ENCODE assay signal across 21 cellular contexts in genomic region chr6:1322725-1323219, GRCh38. TPM values are rescaled to one million over a fixed set of nuclear protein-coding genes. Genes with fewer than 3 reads are reported as not detected.
DNase-seq lines count a peak whose midpoint lies in the region; ATAC-seq, FAIRE-seq and TF ChIP-seq lines count a peak whose summit lies in the region.
"Had no signal": no experiment of that assay in that cellular context is flagged by ENCODE, and none has a peak within 500 bp of the region (broad histone marks: within the 10 kb centered on the region; RNA-seq: fewer than 3 reads in every experiment).

No MANE protein-coding gene starts in this region.

- H4K20me1 ChIP-seq in HepG2 (ENCODE audit: insufficient read depth, low read length), result no peaks in the 10 kb centered on the region

- no peaks in the 10 kb centered on the region for H3K79me2 ChIP-seq in HepG2 (ENCODE audit: insufficient read depth, low read length)

- H3K4me2 ChIP-seq in A549 (peak overlapping the region; percentile 49), HepG2 (ENCODE audit: low read depth, low read length) (peak overlapping the region; percentile 32)

- in situ Hi-C loops in HepG2 (cut with HindIII; ENCODE audit: extremely low pct_ligation_motif_present, low pct_unique_long_range_greater_than_20kb), result no loop called here

- CTCF ChIA-PET in A549 (lab: Yijun Ruan, JAX), result interaction anchor here (1.4 to 1.9 kb wide), 3 partner anchors 9 to 13 kb away, joined by 4 to 8 read pairs (median 7); no protein-coding TSS in a partner anchor
- CTCF ChIA-PET in HepG2 (lab: Yijun Ruan, JAX; ENCODE audit: low intra/inter-chr PET ratio, low total read pairs), result no interaction called here

- no peak for FAIRE-seq in A549 (lab: Jason Lieb, UNC)
- FAIRE-seq in HepG2 (lab: Jason Lieb, UNC), result peak; percentile 91
- FAIRE-seq: G401.6, urothelium cell line had no signal

- H3K4me1 ChIP-seq in A549, result peaks cover 61% of the 10 kb centered on the region
- peaks cover 74% of the 10 kb centered on the region for H3K4me1 ChIP-seq in HepG2 (ENCODE audit: insufficient read depth, low read length)
- no peaks in the 10 kb centered on the region for H3K4me1 ChIP-seq in sigmoid colon

- ATAC-seq in A549, result no peak
- peak; percentile 42 for ATAC-seq in esophagus mucosa
- peak; percentile 68 for ATAC-seq in HepG2
- no peak for ATAC-seq in HG02759 (IDR thresholded peaks at IDR 0.05; ENCODE audit: unreplicated experiment)
- ATAC-seq: activated CD4-positive, CD25-positive, alpha-beta regulatory T cell treated with anti-CD3 and anti-CD28 coated beads, Interleukin-2, amount 50 U/mL, for 24 hours; stimulated activated naive CD8-positive, alpha-beta T cell treated with anti-CD3 and anti-CD28 coated beads, Interleukin-15, amount 100 ng/mL, for 72 hours had no signal

- no peaks in the 10 kb centered on the region for H3K27me3 ChIP-seq in HepG2 (ENCODE audit: control insufficient read depth in 1 of 2, insufficient read depth in 2 of 2, low read length in 2 of 2)
- peaks cover 0 to 5% (median 0%) of the 10 kb centered on the region in 3 donors for H3K27me3 ChIP-seq in sigmoid colon

- TF ChIP-seq CTCF in A549 (IDR thresholded peaks at IDR 0.05), result no peak
- no peak for TF ChIP-seq CTCF in HepG2 (CRISPR knock-in tag; IDR thresholded peaks at IDR 0.05)
- TF ChIP-seq CTCF in sigmoid colon (IDR thresholded peaks at IDR 0.05), result no peak

- DNase-seq in A549 (ENCODE audit: low read depth in 1 of 2, low spot score in 1 of 2) (peak in 1 of 2 experiments; percentile 57), M059J (ENCODE audit: low read depth) (peak; percentile 58), HepG2 (ENCODE audit: low spot score) (peak; percentile 94), AG08396 (ENCODE audit: low spot score) (no peak), sigmoid colon (no peak)
- no peak for DNase-seq in activated CD8-positive, alpha-beta memory T cell treated with anti-CD3 and anti-CD28 coated beads for 24 hours
- DNase-seq: ACHN; activated gamma-delta T cell; cortex of kidney; hippocampal formation; Kasumi-1; kidney glomerular epithelial cell; NCI-H2227 treated with DMSO at 0.1 percent for 48 hours; NK-92 treated with Interleukin-12 subunit alpha and Interleukin-12 subunit beta, amount 100 ng/mL, for 24 hours; SHP77 treated with DMSO at 0.1 percent for 48 hours; stimulated activated naive CD8-positive, alpha-beta T cell treated with anti-CD3 and anti-CD28 coated beads, Interleukin-15, amount 100 ng/mL, for 72 hours had no signal

- peak overlapping the region; percentile 25 for H3K9ac ChIP-seq in HepG2 (ENCODE audit: insufficient read depth, low read depth, low read length)

- no peak for TF ChIP-seq RAD21 in A549 (conservative IDR thresholded peaks at IDR 0.05 in 1 of 2, IDR thresholded peaks at IDR 0.05 in 1 of 2)
- TF ChIP-seq RAD21 in HepG2 (CRISPR knock-in tag; IDR thresholded peaks at IDR 0.05), result peak; percentile 46

- BruUV-seq in HepG2 (replicated peaks; lab: Mats Ljungman, UMichigan), result no TSS peak

- 56% methylated on average over 5 of the region's 5 CpGs for WGBS in A549 (ENCODE audit: missing lambda C conversion rate)
- 6% methylated on average over 5 of the region's 5 CpGs for WGBS in HepG2 (ENCODE audit: low lambda C conversion rate)
- WGBS in sigmoid colon, 2 donors, result 27 to 64% methylated on average over 5 of the region's 5 CpGs

- POLR2A ChIA-PET in A549 (lab: Yijun Ruan, JAX), result no interaction called here
- POLR2A ChIA-PET in HepG2 (lab: Yijun Ruan, JAX), result interaction anchor here (1.1 to 8.2 kb wide), 9 partner anchors 10 to 421 kb away, joined by 3 to 269 read pairs (median 12); partner anchors contain the start of gene FOXQ1

- no peak for TF ChIP-seq EP300 in A549 (IDR thresholded peaks at IDR 0.05)
- TF ChIP-seq EP300 in HepG2 (IDR thresholded peaks at IDR 0.05; ENCODE audit: low read depth in 2 of 2, low read length in 2 of 2), result peak in 1 of 2 experiments; percentile 79; a peak in 2 of 4 replicates
- peak; percentile 56 for TF ChIP-seq EP300 in HepG2 (CRISPR knock-in tag; IDR thresholded peaks at IDR 0.05; ENCODE audit: borderline replicate concordance)
- no peak for TF ChIP-seq EP300 in sigmoid colon (IDR thresholded peaks at IDR 0.05)

- TF ChIP-seq POLR2A in A549 (IDR thresholded peaks at IDR 0.05; ENCODE audit: low read length), result no peak
- TF ChIP-seq POLR2A in HepG2 (IDR thresholded peaks at IDR 0.05; ENCODE audit: insufficient read depth in 1 of 2, low read depth in 2 of 2, low read length in 2 of 2), result no peak
- TF ChIP-seq POLR2A in sigmoid colon (IDR thresholded peaks at IDR 0.05), result no peak

- H2AFZ ChIP-seq in HepG2 (ENCODE audit: low read length), result no peak overlapping the region

- H3K4me3 ChIP-seq in A549 (no peak overlapping the region), HepG2 (replicated peaks in 1 of 3; ENCODE audit: insufficient read depth in 1 of 3, low read depth in 2 of 3, low read length in 3 of 3) (no peak overlapping the region), sigmoid colon (no peak overlapping the region)

- peak overlapping the region; percentile 80 to 84 for H3K27ac ChIP-seq in A549
- peak overlapping the region; percentile 41 for H3K27ac ChIP-seq in HepG2 (ENCODE audit: extremely low read length, insufficient read depth, low read length)
- peak overlapping the region in 1 of 4 donors; percentile 48 for H3K27ac ChIP-seq in sigmoid colon

- no peaks in the 10 kb centered on the region for H3K9me3 ChIP-seq in A549
- no peaks in the 10 kb centered on the region for H3K9me3 ChIP-seq in HepG2 (ENCODE audit: low read length)
- no peaks in the 10 kb centered on the region for H3K9me3 ChIP-seq in sigmoid colon

- intact Hi-C loops in HepG2 (cut with micrococcal nuclease; ENCODE audit: unreplicated experiment) (no loop called here), sigmoid colon (cut with DNase I) (loop anchor here (5.0 kb wide), 1 partner anchor 35 kb away; no protein-coding TSS in a partner anchor)

- H3K36me3 ChIP-seq in HepG2 (replicated peaks in 1 of 2; ENCODE audit: control insufficient read depth in 1 of 2, insufficient read depth in 2 of 2, low read length in 2 of 2), result no peaks in the 10 kb centered on the region
- H3K36me3 ChIP-seq in sigmoid colon, result no peaks in the 10 kb centered on the region

TF ChIP-seq in A549, 52 proteins besides CTCF, POLR2A, EP300 and RAD21 (continues in another document):
- TF ChIP-seq CHD4 (IDR thresholded peaks at IDR 0.05; ENCODE audit: borderline replicate concordance) (no peak), FOSB (CRISPR knock-in tag; IDR thresholded peaks at IDR 0.05) (no peak), MAFK (IDR thresholded peaks at IDR 0.05; ENCODE audit: partially characterized antibody) (no peak), FOXS1 (CRISPR knock-in tag; IDR thresholded peaks at IDR 0.05) (no peak), ZNF302 (CRISPR knock-in tag; IDR thresholded peaks at IDR 0.05) (no peak)
- TF ChIP-seq, protein P1, sequence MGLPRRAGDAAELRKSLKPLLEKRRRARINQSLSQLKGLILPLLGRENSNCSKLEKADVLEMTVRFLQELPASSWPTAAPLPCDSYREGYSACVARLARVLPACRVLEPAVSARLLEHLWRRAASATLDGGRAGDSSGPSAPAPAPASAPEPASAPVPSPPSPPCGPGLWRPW (IDR thresholded peaks at IDR 0.05), result no peak

TF ChIP-seq in HepG2, 621 proteins besides CTCF, POLR2A, EP300 and RAD21 (continues in another document):
- TF ChIP-seq RORA (CRISPR knock-in tag; IDR thresholded peaks at IDR 0.05) (no peak), HOXD1 (CRISPR knock-in tag; IDR thresholded peaks at IDR 0.05) (no peak)

RNA-seq across cellular contexts. Expression of gene FOXQ1, which starts 10.9 kb away (rescaled TPM):
- polyA plus RNA-seq in A549 (2011; rRNA removed), result 2.1 and 3.5 TPM in 2 replicates
- polyA plus RNA-seq in A549 (2012; cell fraction: cytosol; rRNA removed), result 0.49 and 0.98 TPM in 2 replicates
- polyA plus RNA-seq in A549 (2012; cell fraction: nucleus; rRNA removed), result 0.77 and 0.79 TPM in 2 replicates
- polyA plus RNA-seq in A549 (2017; fragmentation: RNase III; extraction: RNeasy Plus Mini Kit Qiagen cat#74134 plus additional on column Dnase treatment), result 3.1 to 3.6 TPM (median 3.6 TPM) in 3 replicates
- 1.5 and 1.8 TPM in 2 replicates for polyA minus RNA-seq in A549 (2011; rRNA and poly(A)+ RNA removed)
- not detected in 2 replicates for total RNA-seq in M059J (2014; rRNA removed; shearing (Covaris generic))
- 10.0 TPM for total RNA-seq in esophagus mucosa
- total RNA-seq in HepG2 (2016; rRNA removed; fragmentation: Illumina TruSeq; extraction: Trizol), result 39.2 and 39.8 TPM in 2 replicates
- total RNA-seq in HepG2 (2016; cell fraction: cytosol; rRNA removed; fragmentation: Illumina TruSeq; extraction: Trizol; ENCODE audit: low read depth), result 15.7 and 16.9 TPM in 2 replicates
- total RNA-seq in HepG2 (2016; cell fraction: insoluble cytoplasmic fraction; rRNA removed; fragmentation: Illumina TruSeq; extraction: Trizol), result 33.8 and 40.6 TPM in 2 replicates
- 48.5 and 52.3 TPM in 2 replicates for total RNA-seq in HepG2 (2016; cell fraction: membrane; rRNA removed; fragmentation: Illumina TruSeq; extraction: Trizol)
- total RNA-seq in HepG2 (2016; cell fraction: nucleus; rRNA removed; fragmentation: Illumina TruSeq; extraction: Trizol), result 33.3 and 37.9 TPM in 2 replicates
- 25.3 and 35.2 TPM in 2 replicates for polyA plus RNA-seq in HepG2 (2011; rRNA removed)
- 23.3 and 28.0 TPM in 2 replicates for polyA plus RNA-seq in HepG2 (2011; cell fraction: cytosol; rRNA removed)
- 24.4 and 38.2 TPM in 2 replicates for polyA plus RNA-seq in HepG2 (2011; cell fraction: nucleus; rRNA removed)
- 29.4 and 33.5 TPM in 2 replicates for polyA plus RNA-seq in HepG2 (2012)
- 14.0 and 20.5 TPM in 2 replicates for polyA plus RNA-seq in HepG2 (2016; cell fraction: cytosol; fragmentation: Illumina TruSeq; extraction: Trizol; ENCODE audit: low read depth)
- 80.2 and 86.7 TPM in 2 replicates for polyA plus RNA-seq in HepG2 (2016; cell fraction: insoluble cytoplasmic fraction; fragmentation: Illumina TruSeq; extraction: Trizol; ENCODE audit: low read depth)
- polyA plus RNA-seq in HepG2 (2016; cell fraction: membrane; fragmentation: Illumina TruSeq; extraction: Trizol; ENCODE audit: low read depth), result 44.4 and 57.9 TPM in 2 replicates
- 69.2 and 74.9 TPM in 2 replicates for polyA plus RNA-seq in HepG2 (2016; cell fraction: nucleus; fragmentation: Illumina TruSeq; extraction: Trizol; ENCODE audit: insufficient read depth, low read depth)
- polyA minus RNA-seq in HepG2 (2011; rRNA and poly(A)+ RNA removed; ENCODE audit: low replicate concordance), result 8.1 and 73.3 TPM in 2 replicates
- polyA minus RNA-seq in HepG2 (2011; cell fraction: cytosol; rRNA and poly(A)+ RNA removed), result 46.4 and 59.0 TPM in 2 replicates
- 48.1 and 66.8 TPM in 2 replicates for polyA minus RNA-seq in HepG2 (2011; cell fraction: nucleus; rRNA and poly(A)+ RNA removed)
- under 1 TPM in 1 of 4 donors, not detected in 3; 0.33 TPM for total RNA-seq in sigmoid colon
- under 1 TPM in 2 of 3 donors, not detected in 1; 0.34 to 0.60 TPM for polyA plus RNA-seq in sigmoid colon

Comparison
In these comparisons a context has a peak if more than half of its experiments do, and no peak if none do; other contexts are left out.
1. ATAC-seq: peak in esophagus mucosa (single experiment) and HepG2 (single experiment); none in A549 (0 of 2) and HG02759 (single experiment).
2. DNase-seq: peak in M059J (single experiment) and HepG2 (single experiment); none in AG08396 (single experiment), activated CD8-positive, alpha-beta memory T cell treated with anti-CD3 and anti-CD28 coated beads for 24 hours (single experiment) and sigmoid colon (single experiment).
3. Of the 38 proteins assayed by ChIP-seq in both HepG2 and A549: peak only in HepG2: CEBPB, CHD4, EHMT2, EP300, FOSL2, HDAC2 and 5 more; only in A549: none; in both: none; in neither: 26; mixed calls (peak in some experiments, not most) for 1.